In genomic region chr13:31199849-31200635, GRCh38 we compare ENCODE assay signal across 8 cellular contexts. TPM values are rescaled to one million over a fixed set of nuclear protein-coding genes. Genes with fewer than 3 reads are reported as not detected.
A peak's percentile ranks its signal among the peaks of the same experiment; 100 is the strongest.
DNase-seq lines count a peak whose midpoint lies in the region; ATAC-seq and TF ChIP-seq lines count a peak whose summit lies in the region.

TSS of gene B3GLCT (plus strand) at chr13:31199975. CDS start at chr13:31200085, 110 bp downstream.

- peaks cover 4% of the 10 kb centered on the region for H3K36me3 Mint-ChIP-seq in nephron (ENCODE audit: low read depth)

- peaks cover 4% of the 10 kb centered on the region for H3K27me3 Mint-ChIP-seq in nephron (ENCODE audit: low read depth)

- H3K9me3 Mint-ChIP-seq in nephron: no peaks in the 10 kb centered on the region

- peak; percentile 88 for ATAC-seq in GM21526 (IDR thresholded peaks at IDR 0.05; ENCODE audit: low FRiP score, unreplicated experiment)
- peak; percentile 86 for ATAC-seq in stimulated activated naive CD8-positive, alpha-beta T cell treated with anti-CD3 and anti-CD28 coated beads, Interleukin-15, Interleukin-2, amounts not matched to agents 100 U/mL and 50 U/mL, for 24 hours

- H3K4me3 Mint-ChIP-seq in nephron: peak within 1 kb of the TSS; percentile 88 to 91 (median 89)

- DNase-seq in DMS153 (lab: John Stamatoyannopoulos, UW) (peak; percentile 49), HuH-7.5 (ENCODE audit: low spot score) (peak; percentile 84), RPMI8226 (peak; percentile 81), fibroblast of the aortic adventitia (ENCODE audit: low read depth) (peak; percentile 68)
- peak; percentile 76 for DNase-seq in activated effector memory CD4-positive, alpha-beta T cell treated with Interleukin-2 at 50 U/mL for 16 hours
- peak; percentile 86 for DNase-seq in stimulated activated naive CD8-positive, alpha-beta T cell treated with anti-CD3 and anti-CD28 coated beads, Interleukin-15, Interleukin-2, amounts not matched to agents 100 U/mL and 50 U/mL, for 24 hours

- H3K4me1 Mint-ChIP-seq in nephron: peaks cover 45% of the 10 kb centered on the region

- TF ChIP-seq CTCF in fibroblast of the aortic adventitia (IDR thresholded peaks at IDR 0.05; ENCODE audit: insufficient read depth, low read length) (peak; percentile 71), nephron (IDR thresholded peaks at IDR 0.05; ENCODE audit: unreplicated experiment in 3 of 3) (peak; percentile 81 to 87 (median 82))

- H3K27ac Mint-ChIP-seq in nephron: peak within 1 kb of the TSS; percentile 79 to 95 (median 81)

- peak within 1 kb of the TSS; percentile 77 for H3K4me3 ChIP-seq in fibroblast of the aortic adventitia (ENCODE audit: low read depth, low read length)

RNA-seq across cellular contexts. Expression of gene B3GLCT, which starts in this region (rescaled TPM):
- total RNA-seq in fibroblast of the aortic adventitia (ENCODE audit: low replicate concordance): 6.8 and 11.6 TPM in 2 replicates

Comparison
In these comparisons a context has a peak if more than half of its experiments do, and no peak if none do; other contexts are left out.
1. Peak in every context shown above with its lines: DNase-seq, ATAC-seq and H3K4me3 ChIP-seq.